Comparison of ENCODE assay signal across 22 cellular contexts in the genomic region with DNA sequence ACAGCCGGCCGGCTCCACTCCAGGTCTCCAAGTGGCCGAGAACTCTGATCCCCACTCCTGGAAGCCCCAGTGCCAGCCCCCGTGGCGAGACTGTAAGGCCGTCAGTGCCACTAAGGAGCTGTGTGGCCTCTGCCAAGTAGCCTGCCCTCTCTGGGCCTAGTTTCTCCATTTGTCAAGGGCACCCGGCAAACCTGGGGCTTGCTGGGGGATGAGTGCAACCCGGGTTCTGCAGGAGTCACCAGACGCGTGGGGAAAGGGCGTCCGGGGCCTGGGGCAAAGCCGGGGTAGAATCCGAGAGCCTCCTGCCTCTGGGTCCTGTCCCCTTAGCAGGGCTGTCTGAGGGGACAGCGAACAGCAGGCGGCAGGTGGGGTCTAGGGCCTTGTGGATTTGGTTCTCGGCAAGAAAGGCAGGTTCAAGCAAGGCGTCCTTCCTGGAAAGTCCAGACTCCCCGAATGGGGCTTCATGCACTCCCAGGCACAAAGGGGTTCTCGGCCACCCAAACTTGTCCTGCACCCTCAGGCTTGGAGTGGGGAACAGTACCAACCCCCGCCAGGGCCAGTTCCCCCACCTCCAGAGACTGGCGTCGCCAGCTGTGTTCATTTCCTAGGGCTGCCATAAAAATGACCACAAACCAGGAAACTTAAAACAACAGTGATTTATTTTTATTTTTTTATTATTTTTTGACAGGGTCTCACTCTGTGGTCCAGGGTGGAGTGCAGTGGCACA. TPM values are rescaled to one million over a fixed set of nuclear protein-coding genes. Genes with fewer than 3 reads are reported as not detected.
DNase-seq lines count a peak whose midpoint lies in the region; ATAC-seq, FAIRE-seq and TF ChIP-seq lines count a peak whose summit lies in the region.
"Had no signal": no experiment of that assay in that cellular context is flagged by ENCODE, and none has a peak within 500 bp of the region (broad histone marks: within the 10 kb centered on the region; RNA-seq: fewer than 3 reads in every experiment).

No MANE protein-coding gene starts in this region.

- H3K27me3 Mint-ChIP-seq in activated T-cell treated with anti-CD3 and anti-CD28 coated beads, Interleukin-2, amount 50 U/mL, for 72 hours (ENCODE audit: low read depth), result no peaks in the 10 kb centered on the region
- H3K27me3 Mint-ChIP-seq: activated naive CD4-positive, alpha-beta T cell treated with anti-CD3 and anti-CD28 coated beads, Interleukin-2, amount 10 ng/mL, durations not matched to agents 7 days and 5 days had no signal

- no peak overlapping the region for H2AFZ ChIP-seq in K562 (ENCODE audit: low read depth, low read length)
- H2AFZ ChIP-seq in neuronal stem cell (ENCODE audit: low read length), result no peak overlapping the region

- DNase-seq in left ventricle myocardium inferior, result no peak
- no peak for DNase-seq in cardiac septum (ENCODE audit: low spot score)
- DNase-seq in K562 (ENCODE audit: extremely low read depth in 1 of 4, low spot score in 3 of 4), result no peak
- DNase-seq in neuronal stem cell (ENCODE audit: low spot score), result no peak
- DNase-seq in tibial nerve (ENCODE audit: low spot score in 2 of 2), result no peak
- no peak for DNase-seq in mesenteric fat pad (ENCODE audit: low spot score)
- DNase-seq in activated T-cell treated with anti-CD3 and anti-CD28 coated beads, Interleukin-2, amount 50 U/mL, for 72 hours, result no peak
- DNase-seq: activated CD8-positive, alpha-beta memory T cell treated with anti-CD3 and anti-CD28 coated beads for 24 hours; activated naive CD4-positive, alpha-beta T cell treated with anti-CD3 and anti-CD28 coated beads, Interleukin-2, amount 10 ng/mL, durations not matched to agents 7 days and 5 days; activated T-cell treated with anti-CD3 and anti-CD28 coated beads, Interleukin-2, amount 50 U/mL, for 4 hours; anterior cingulate cortex; EL; endodermal cell; glutamatergic neuron; left cardiac atrium; NCI-H1694; stimulated activated CD8-positive, alpha-beta memory T cell treated with anti-CD3 and anti-CD28 coated beads, Interleukin-4, amount 100 ng/mL, for 48 hours; T1000 had no signal

- H3K27me3 ChIP-seq in left ventricle myocardium inferior (ENCODE audit: low read depth), result no peaks in the 10 kb centered on the region
- no peaks in the 10 kb centered on the region for H3K27me3 ChIP-seq in K562 (ENCODE audit: control insufficient read depth in 2 of 2, insufficient read depth in 2 of 2, low read length in 2 of 2)
- H3K27me3 ChIP-seq in neuronal stem cell (ENCODE audit: control insufficient read depth in 3 of 3, insufficient read depth in 3 of 3, low read depth in 1 of 3, low read length in 3 of 3), result no peaks in the 10 kb centered on the region
- H3K27me3 ChIP-seq in tibial nerve, result no peaks in the 10 kb centered on the region

- POLR2A ChIA-PET in K562 (lab: Yijun Ruan, JAX), result interaction anchor here (0.6 kb wide), 1 partner anchor 10 kb away, joined by 3 read pairs; no protein-coding TSS in a partner anchor

- intact Hi-C loops in left ventricle myocardium inferior (cut with micrococcal nuclease) (no loop called here), cardiac septum (cut with DNase I) (no loop called here), K562 (cut with micrococcal nuclease) (no loop called here)

- no peak for TF ChIP-seq POLR2A in K562 (conservative IDR thresholded peaks at IDR 0.05)
- no peak for TF ChIP-seq POLR2A in tibial nerve (IDR thresholded peaks at IDR 0.05)

- no TSS peak for BruUV-seq in K562 (replicated peaks; lab: Mats Ljungman, UMichigan)

- no peak overlapping the region for H3K4me2 ChIP-seq in K562 (ENCODE audit: insufficient read depth, low read length)
- H3K4me2 ChIP-seq in neuronal stem cell (ENCODE audit: insufficient read depth, low read length, poor library complexity, severe bottlenecking), result no peak overlapping the region

- peaks cover 25% of the 10 kb centered on the region for H3K4me1 Mint-ChIP-seq in activated T-cell treated with anti-CD3 and anti-CD28 coated beads, Interleukin-2, amount 50 U/mL, for 72 hours (ENCODE audit: low read depth)
- H3K4me1 Mint-ChIP-seq: activated naive CD4-positive, alpha-beta T cell treated with anti-CD3 and anti-CD28 coated beads, Interleukin-2, amount 10 ng/mL, durations not matched to agents 7 days and 5 days had no signal

- peaks cover 88% of the 10 kb centered on the region for H3K79me2 ChIP-seq in K562 (ENCODE audit: control insufficient read depth, insufficient read depth, low read length)

- H3K36me3 Mint-ChIP-seq in activated T-cell treated with anti-CD3 and anti-CD28 coated beads, Interleukin-2, amount 50 U/mL, for 72 hours (ENCODE audit: insufficient read depth in 2 of 2), result peaks cover 0 to 4% of the 10 kb centered on the region in 2 donors
- H3K36me3 Mint-ChIP-seq: IgD-negative memory B cell had no signal

- peak overlapping the region; percentile 55 for H2BK5ac ChIP-seq in neuronal stem cell (ENCODE audit: low read length)

- H4K8ac ChIP-seq in neuronal stem cell (ENCODE audit: low read depth, low read length), result no peak overlapping the region

- peak overlapping the region; percentile 69 for H2BK15ac ChIP-seq in neuronal stem cell (ENCODE audit: low read length)

- H3K4me3 Mint-ChIP-seq in activated T-cell treated with anti-CD3 and anti-CD28 coated beads, Interleukin-2, amount 50 U/mL, for 72 hours, result no peak overlapping the region
- H3K4me3 Mint-ChIP-seq: activated naive CD4-positive, alpha-beta T cell treated with anti-CD3 and anti-CD28 coated beads, Interleukin-2, amount 10 ng/mL, durations not matched to agents 7 days and 5 days; activated T-cell treated with anti-CD3 and anti-CD28 coated beads, Interleukin-2, amount 50 U/mL, for 4 hours; endodermal cell had no signal

- no peak for ATAC-seq in K562
- no peak for ATAC-seq in activated CD4-positive, CD25-positive, alpha-beta regulatory T cell treated with anti-CD3 and anti-CD28 coated beads, Interleukin-2, amount 50 U/mL, for 24 hours
- ATAC-seq in activated T-cell treated with anti-CD3 and anti-CD28 coated beads, Interleukin-2, amount 50 U/mL, for 72 hours (replicated peaks in 1 of 2), result no peak
- ATAC-seq: A549; activated T-cell treated with anti-CD3 and anti-CD28 coated beads, Interleukin-2, amount 50 U/mL, for 4 hours; left cardiac atrium had no signal

- CTCF ChIA-PET in K562 (lab: Yijun Ruan, JAX; ENCODE audit: low intra/inter-chr PET ratio), result no interaction called here

- peak overlapping the region; percentile 75 for H2BK120ac ChIP-seq in neuronal stem cell (ENCODE audit: low read depth, low read length)

- peak overlapping the region; percentile 98 for H2AK5ac ChIP-seq in neuronal stem cell (ENCODE audit: low read depth, low read length)

- H3K9ac ChIP-seq in K562 (ENCODE audit: insufficient read depth in 1 of 2, low read depth in 2 of 2, low read length in 2 of 2) (no peak overlapping the region), neuronal stem cell (ENCODE audit: low read depth, low read length, poor library complexity) (no peak overlapping the region)

- peaks cover 100% of the 10 kb centered on the region for H3K4me1 ChIP-seq in left ventricle myocardium inferior
- H3K4me1 ChIP-seq in K562 (replicated peaks in 1 of 2; ENCODE audit: control insufficient read depth in 2 of 2, insufficient read depth in 2 of 2, low read length in 2 of 2), result peaks cover 55 to 77% of the 10 kb centered on the region in 2 experiments
- peaks cover 34 to 52% of the 10 kb centered on the region in 2 donors for H3K4me1 ChIP-seq in neuronal stem cell (ENCODE audit: control insufficient read depth in 2 of 2, insufficient read depth in 1 of 2, low read depth in 1 of 2, low read length in 2 of 2)
- peaks cover 20 to 100% (median 85%) of the 10 kb centered on the region in 4 donors for H3K4me1 ChIP-seq in tibial nerve

- peak overlapping the region; percentile 31 for H3K4ac ChIP-seq in neuronal stem cell (ENCODE audit: low read length)

- H3K9me3 ChIP-seq in left ventricle myocardium inferior (replicated peaks) (peaks cover 3% of the 10 kb centered on the region), K562 (replicated peaks; ENCODE audit: control insufficient read depth, insufficient read depth, low read depth, low read length) (peaks cover 2% of the 10 kb centered on the region), neuronal stem cell (replicated peaks in 1 of 2; ENCODE audit: control insufficient read depth in 2 of 2, insufficient read depth in 1 of 2, low read depth in 1 of 2, low read length in 2 of 2) (peaks cover 0 to 3% of the 10 kb centered on the region in 2 donors), tibial nerve (no peaks in the 10 kb centered on the region)
- H3K9me3 ChIP-seq: A549 had no signal

- no peak for FAIRE-seq in K562 (lab: Jason Lieb, UNC)
- FAIRE-seq: A549 had no signal

- H3K14ac ChIP-seq in neuronal stem cell (ENCODE audit: low read length), result peak overlapping the region; percentile 86

- H4K91ac ChIP-seq in neuronal stem cell (ENCODE audit: low read depth, low read length, poor library complexity), result peak overlapping the region; percentile 25

- H3K36me3 ChIP-seq in left ventricle myocardium inferior (no peaks in the 10 kb centered on the region), K562 (ENCODE audit: control insufficient read depth, insufficient read depth, low read length) (peaks cover 14% of the 10 kb centered on the region; the same call in 2 of the 3 replicates), neuronal stem cell (replicated peaks in 1 of 2; ENCODE audit: control insufficient read depth in 2 of 2, insufficient read depth in 2 of 2, low read length in 2 of 2) (no peaks in the 10 kb centered on the region), tibial nerve (no peaks in the 10 kb centered on the region)

- no peak overlapping the region for H3K23ac ChIP-seq in neuronal stem cell (ENCODE audit: low read depth, low read length, poor library complexity)

- WGBS in K562 (ENCODE audit: insufficient coverage, low coverage, missing lambda C conversion rate), result 86% methylated on average over 22 of the region's 23 CpGs
- WGBS in neuronal stem cell (ENCODE audit: extremely low coverage in 2 of 2, insufficient read length in 2 of 2, insufficient replicate concordance in 1 of 2), 2 donors, result no CpG with 5 or more reads among the region's 23 CpGs
- 74 to 80% methylated on average over 18 to 22 of the region's 23 CpGs for WGBS in tibial nerve, 2 donors

- H3K79me1 ChIP-seq in neuronal stem cell (ENCODE audit: low read depth, low read length), result peaks cover 30% of the 10 kb centered on the region

- TF ChIP-seq CTCF in left ventricle myocardium inferior (IDR thresholded peaks at IDR 0.05; ENCODE audit: borderline replicate concordance) (no peak), K562 (IDR thresholded peaks at IDR 0.05 in 2 of 3, conservative IDR thresholded peaks at IDR 0.05 in 1 of 3; ENCODE audit: insufficient read depth in 2 of 3, low read depth in 1 of 3, low read length in 3 of 3) (no peak), tibial nerve (IDR thresholded peaks at IDR 0.05) (no peak)

- in situ Hi-C loops in K562 (cut with MboI), result no loop called here

- peak overlapping the region; percentile 87 for H3K18ac ChIP-seq in neuronal stem cell (ENCODE audit: low read length)

- no peak overlapping the region for H3K4me3 ChIP-seq in left ventricle myocardium inferior
- H3K4me3 ChIP-seq in K562, result no peak overlapping the region
- H3K4me3 ChIP-seq in neuronal stem cell (ENCODE audit: low read length in 2 of 2), result no peak overlapping the region
- no peak overlapping the region for H3K4me3 ChIP-seq in tibial nerve
- H3K4me3 ChIP-seq: A549 had no signal

- H3K27ac ChIP-seq in left ventricle myocardium inferior (replicated peaks), result peak overlapping the region; percentile 100
- H3K27ac ChIP-seq in K562 (ENCODE audit: extremely low read depth, low read depth, low read length), result no peak overlapping the region
- no peak overlapping the region for H3K27ac ChIP-seq in neuronal stem cell (replicated peaks; ENCODE audit: low read length)
- H3K27ac ChIP-seq in tibial nerve, result peak overlapping the region; percentile 64 to 99 (median 91)

- H3K9me3 Mint-ChIP-seq in activated T-cell treated with anti-CD3 and anti-CD28 coated beads, Interleukin-2, amount 50 U/mL, for 72 hours, result no peaks in the 10 kb centered on the region
- H3K9me3 Mint-ChIP-seq: activated naive CD4-positive, alpha-beta T cell treated with anti-CD3 and anti-CD28 coated beads, Interleukin-2, amount 10 ng/mL, durations not matched to agents 7 days and 5 days; activated T-cell treated with anti-CD3 and anti-CD28 coated beads, Interleukin-2, amount 50 U/mL, for 4 hours; IgD-negative memory B cell; neural crest cell had no signal

- peaks cover 59% of the 10 kb centered on the region for H4K20me1 ChIP-seq in K562 (replicated peaks; ENCODE audit: control insufficient read depth, insufficient read depth, low read length)

- peaks cover 5% of the 10 kb centered on the region for H3K9me1 ChIP-seq in K562 (ENCODE audit: control insufficient read depth, insufficient read depth, low read length)

- TF ChIP-seq RAD21 in K562 (CRISPR knock-in tag; conservative IDR thresholded peaks at IDR 0.05 in 1 of 2, IDR thresholded peaks at IDR 0.05 in 1 of 2), result no peak

- H2BK12ac ChIP-seq in neuronal stem cell (ENCODE audit: low read length), result peak overlapping the region; percentile 69

- no peak overlapping the region for H3K27ac Mint-ChIP-seq in activated T-cell treated with anti-CD3 and anti-CD28 coated beads, Interleukin-2, amount 50 U/mL, for 72 hours
- H3K27ac Mint-ChIP-seq: activated naive CD4-positive, alpha-beta T cell treated with anti-CD3 and anti-CD28 coated beads, Interleukin-2, amount 10 ng/mL, durations not matched to agents 7 days and 5 days; IgD-negative memory B cell had no signal

- TF ChIP-seq EP300 in K562 (IDR thresholded peaks at IDR 0.05; ENCODE audit: low read length) (no peak), tibial nerve (IDR thresholded peaks at IDR 0.05) (no peak)

RNA-seq across cellular contexts. Expression of gene NCOR2, which starts 56.0 kb away (rescaled TPM):
- total RNA-seq in left ventricle myocardium inferior (152 TPM), cardiac septum (159 TPM), K562 (2014; rRNA removed) (18.2 and 22.3 TPM in 2 replicates), K562 (2014; rRNA removed; fragmentation: Illumina TruSeq; extraction: Trizol) (2.8 and 4.1 TPM in 2 replicates), K562 (2015; rRNA removed; fragmentation: Illumina TruSeq; extraction: Trizol) (8.1 and 8.4 TPM in 2 replicates), K562 (2021) (124 and 126 TPM in 2 replicates), tibial nerve (100 to 1,000 TPM; 211 to 265 (median 225) TPM), mesenteric fat pad (248 TPM)
- total RNA-seq in K562 (2011; cell fraction: chromatin; rRNA removed; ENCODE audit: low replicate concordance), result 66.7 and 165 TPM in 2 replicates
- 51.9 and 54.2 TPM in 2 replicates for total RNA-seq in K562 (2011; cell fraction: nucleolus; rRNA removed)
- total RNA-seq in K562 (2011; cell fraction: nucleoplasm; rRNA removed), result 57.6 and 83.1 TPM in 2 replicates
- polyA plus RNA-seq in K562 (2011; rRNA removed) (3.1 and 4.2 TPM in 2 replicates), K562 (2014; fragmentation: Illumina TruSeq; extraction: Trizol) (22.6 and 36.3 TPM in 2 replicates), K562 (2014; fragmentation: Nextera tagmentation; extraction: Ambion mirVana) (under 1 TPM; 0.18 to 0.20 TPM), K562 (2014; rRNA removed) (24.9 and 29.2 TPM in 2 replicates)
- polyA plus RNA-seq in K562 (2011; cell fraction: cytosol; rRNA removed), result 4.1 and 9.7 TPM in 2 replicates
- polyA plus RNA-seq in K562 (2011; cell fraction: nucleus; rRNA removed), result 20.4 and 29.6 TPM in 2 replicates
- polyA plus RNA-seq in K562 (2012), result 56.5 and 65.0 TPM in 2 replicates
- polyA minus RNA-seq in K562 (2011; rRNA and poly(A)+ RNA removed), result 7.3 and 9.9 TPM in 2 replicates
- 27.1 and 60.8 TPM in 2 replicates for polyA minus RNA-seq in K562 (2011; cell fraction: cytosol; rRNA and poly(A)+ RNA removed)
- polyA minus RNA-seq in K562 (2011; cell fraction: nucleus; rRNA and poly(A)+ RNA removed), result 18.8 and 19.2 TPM in 2 replicates
- polyA plus RNA-seq in neuronal stem cell (2013, experiment 1 of 2), result 80.7 TPM
- polyA plus RNA-seq in neuronal stem cell (2013, experiment 2 of 2), result 80.2 TPM
- 100 to 1,000 TPM; 125 to 142 TPM for total RNA-seq in activated T-cell treated with anti-CD3 and anti-CD28 coated beads, Interleukin-2, amount 50 U/mL, for 72 hours

Comparison
In these comparisons a context has a peak if more than half of its experiments do, and no peak if none do; other contexts are left out.
1. H3K27ac ChIP-seq: peak in left ventricle myocardium inferior (single experiment) and tibial nerve (4 of 4); none in K562 (single experiment) and neuronal stem cell (single experiment).